In genomic region chr6:139590206-139590605, GRCh38 we compare ENCODE assay signal across 21 cellular contexts.
DNase-seq lines count a peak whose midpoint lies in the region; TF ChIP-seq lines count a peak whose summit lies in the region.
"Had no signal": no experiment of that assay in that cellular context is flagged by ENCODE, and none has a peak within 500 bp of the region (broad histone marks: within the 10 kb centered on the region; RNA-seq: fewer than 3 reads in every experiment).

No MANE protein-coding gene starts in this region.

- H3K36me3 Mint-ChIP-seq in endodermal cell (ENCODE audit: low read depth), result no peaks in the 10 kb centered on the region
- H3K36me3 Mint-ChIP-seq: CD4-positive, CD25-positive, alpha-beta regulatory T cell; T-cell; WTC11 had no signal

- H3K4me1 ChIP-seq in mucosa of rectum (ENCODE audit: control insufficient read depth in 2 of 2, insufficient read depth in 2 of 2, low read length in 2 of 2) (peaks cover 36 to 55% of the 10 kb centered on the region in 2 donors), tibial artery (peaks cover 0 to 61% (median 36%) of the 10 kb centered on the region in 4 donors), endodermal cell (ENCODE audit: control insufficient read depth, insufficient read depth, low read length) (peaks cover 22% of the 10 kb centered on the region)

- H3K27me3 ChIP-seq in mucosa of rectum (ENCODE audit: control insufficient read depth in 2 of 2, insufficient read depth in 2 of 2, low read length in 2 of 2), result no peaks in the 10 kb centered on the region
- no peaks in the 10 kb centered on the region for H3K27me3 ChIP-seq in tibial artery
- no peaks in the 10 kb centered on the region for H3K27me3 ChIP-seq in endodermal cell (ENCODE audit: control insufficient read depth, insufficient read depth, low read length, poor library complexity, severe bottlenecking)
- H3K27me3 ChIP-seq: suprapubic skin had no signal

- H3K36me3 ChIP-seq in mucosa of rectum (ENCODE audit: control insufficient read depth in 2 of 2, insufficient read depth in 2 of 2, low read length in 2 of 2), result no peaks in the 10 kb centered on the region
- H3K36me3 ChIP-seq in tibial artery, result no peaks in the 10 kb centered on the region
- H3K36me3 ChIP-seq in endodermal cell (ENCODE audit: control insufficient read depth, insufficient read depth, low read length), result no peaks in the 10 kb centered on the region
- H3K36me3 ChIP-seq: suprapubic skin had no signal

- intact Hi-C loops in tibial artery (cut with DNase I; ENCODE audit: low total_unique reads), result no loop called here

- no peak overlapping the region for H3K27ac Mint-ChIP-seq in endodermal cell
- H3K27ac Mint-ChIP-seq: CD4-positive, CD25-positive, alpha-beta regulatory T cell; T-cell; WTC11 had no signal

- DNase-seq in NCI-H2029 treated with DMSO at 0.1 percent for 48 hours (lab: John Stamatoyannopoulos, UW), result peak; percentile 2
- DNase-seq in NCI-H2029 (lab: John Stamatoyannopoulos, UW), result no peak
- no peak for DNase-seq in tibial artery
- no peak for DNase-seq in endodermal cell
- DNase-seq in SW 1271 (lab: John Stamatoyannopoulos, UW), result no peak
- DNase-seq in midbrain (lab: John Stamatoyannopoulos, UW), result no peak
- DNase-seq: ACHN; activated effector memory CD4-positive, alpha-beta T cell treated with Interleukin-2 at 50 U/mL for 16 hours; CD4-positive, CD25-positive, alpha-beta regulatory T cell; hippocampal formation; KG1; NCI-H1436; NCI-H82; nephron progenitor cell; T-cell had no signal

- no peaks in the 10 kb centered on the region for H3K9me3 ChIP-seq in mucosa of rectum (ENCODE audit: control insufficient read depth in 2 of 2, low read length in 2 of 2)
- H3K9me3 ChIP-seq in tibial artery, result no peaks in the 10 kb centered on the region
- no peaks in the 10 kb centered on the region for H3K9me3 ChIP-seq in endodermal cell (ENCODE audit: control insufficient read depth, low read length)
- H3K9me3 ChIP-seq: suprapubic skin had no signal

- H3K27me3 Mint-ChIP-seq in endodermal cell (ENCODE audit: insufficient read depth), result no peaks in the 10 kb centered on the region

- peaks cover 50% of the 10 kb centered on the region for H3K4me1 Mint-ChIP-seq in endodermal cell

- H3K9me3 Mint-ChIP-seq in endodermal cell, result no peaks in the 10 kb centered on the region
- H3K9me3 Mint-ChIP-seq: nephron progenitor cell, T-cell, WTC11 had no signal

- WGBS in endodermal cell (ENCODE audit: insufficient coverage in 1 of 2, insufficient read length in 1 of 2), 2 experiments, result 89 to 100% methylated on average over 1 of the region's 1 CpG

- peak overlapping the region; percentile 93 for H3K27ac ChIP-seq in VCaP
- H3K27ac ChIP-seq in mucosa of rectum (ENCODE audit: low read depth in 2 of 2, low read length in 2 of 2), result peak overlapping the region; percentile 77 to 89
- peak overlapping the region; percentile 5 to 63 for H3K27ac ChIP-seq in tibial artery
- no peak overlapping the region for H3K27ac ChIP-seq in endodermal cell (ENCODE audit: low read depth, low read length)
- H3K27ac ChIP-seq: coronary artery, RWPE1, suprapubic skin had no signal

- H3K4me3 ChIP-seq in mucosa of rectum (ENCODE audit: low read length in 2 of 2) (no peak overlapping the region), tibial artery (no peak overlapping the region), endodermal cell (ENCODE audit: low read length) (no peak overlapping the region)
- H3K4me3 ChIP-seq: coronary artery, suprapubic skin had no signal

- H3K9ac ChIP-seq in mucosa of rectum (ENCODE audit: low read depth in 1 of 2, low read length in 2 of 2), result peak overlapping the region; percentile 20 to 39
- no peak overlapping the region for H3K9ac ChIP-seq in endodermal cell (ENCODE audit: extremely low read depth, low read length, poor library complexity, severe bottlenecking)

- TF ChIP-seq CTCF in VCaP (conservative IDR thresholded peaks at IDR 0.05) (no peak), tibial artery (IDR thresholded peaks at IDR 0.05) (no peak), endodermal cell (conservative IDR thresholded peaks at IDR 0.05) (no peak)

- H3K4me3 Mint-ChIP-seq in endodermal cell, result no peak overlapping the region
- H3K4me3 Mint-ChIP-seq: CD4-positive, CD25-positive, alpha-beta regulatory T cell; nephron progenitor cell; T-cell; WTC11 had no signal
